Comparison of ENCODE assay signal across 31 cellular contexts in the genomic region with DNA sequence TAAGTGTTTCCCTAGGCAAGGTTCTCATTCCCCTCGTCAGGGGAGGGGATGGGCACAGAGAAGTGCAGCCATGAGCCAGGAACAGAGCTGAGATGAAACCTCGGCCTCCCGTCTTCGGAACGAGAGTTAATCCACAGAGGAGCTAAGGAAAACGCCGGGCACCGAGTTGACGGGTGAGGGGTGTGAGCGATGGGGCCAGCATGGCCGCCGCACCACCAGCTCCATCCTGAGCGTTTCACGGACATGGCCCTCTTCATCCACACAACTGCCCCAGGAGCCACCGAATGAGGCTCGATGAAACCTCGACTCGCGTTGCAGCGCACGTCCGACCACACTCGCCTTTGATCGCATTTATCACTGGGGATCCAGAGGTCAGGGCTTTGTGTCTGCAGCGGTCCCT. TPM values are rescaled to one million over a fixed set of nuclear protein-coding genes. Genes with fewer than 3 reads are reported as not detected.
"Had no signal": no experiment of that assay in that cellular context is flagged by ENCODE, and none has a peak within 500 bp of the region (broad histone marks: within the 10 kb centered on the region; RNA-seq: fewer than 3 reads in every experiment).

No MANE protein-coding gene starts in this region.

- ATAC-seq: effector memory CD8-positive, alpha-beta T cell; esophagus mucosa; gastrocnemius medialis; heart right ventricle; left cardiac atrium; left lung; left ventricle myocardium superior; lower lobe of right lung; mucosa of descending colon had no signal

- H3K4me1 ChIP-seq: left lung, lower lobe of right lung had no signal

- H3K4me3 Mint-ChIP-seq: effector memory CD8-positive, alpha-beta T cell; endodermal cell; mesothelial cell of epicardium had no signal

- H3K27me3 ChIP-seq: gastrocnemius medialis, heart right ventricle had no signal

- DNase-seq: dermis blood vessel endothelial cell; dorsolateral prefrontal cortex; effector CD4-positive, alpha-beta T cell; effector memory CD8-positive, alpha-beta T cell; endodermal cell; erythroblast; esophagus squamous epithelium; foreskin fibroblast; foreskin melanocyte; gastrocnemius medialis; glutamatergic neuron; head of caudate nucleus; heart right ventricle; hippocampal formation; left cardiac atrium; left lung; left ventricle myocardium superior; lower lobe of right lung; mesenchymal stem cell; mucosa of descending colon had no signal

- H3K4me3 ChIP-seq: coronary artery, dorsolateral prefrontal cortex, esophagus squamous epithelium, gastrocnemius medialis, heart right ventricle, left lung, lower lobe of right lung, mucosa of descending colon had no signal

- H3K27ac Mint-ChIP-seq: effector memory CD8-positive, alpha-beta T cell; endodermal cell; mesothelial cell of epicardium had no signal

- H3K36me3 Mint-ChIP-seq: mesothelial cell of epicardium had no signal

- H3K9me3 ChIP-seq: esophagus squamous epithelium, gastrocnemius medialis, heart right ventricle, left lung, lower lobe of right lung, mucosa of descending colon had no signal

- H3K27ac ChIP-seq: coronary artery, dorsolateral prefrontal cortex, epithelial cell of prostate, esophagus squamous epithelium, gastrocnemius medialis, heart right ventricle, left lung, lower lobe of right lung had no signal

- H3K9me3 Mint-ChIP-seq: effector memory CD8-positive, alpha-beta T cell; endodermal cell; mesothelial cell of epicardium had no signal

RNA-seq across cellular contexts. Expression of a gene that starts 21.5 kb away (rescaled TPM):
- total RNA-seq: cerebellum, dermis blood vessel endothelial cell, endodermal cell, esophagus mucosa, esophagus squamous epithelium, gastrocnemius medialis, glomerular endothelial cell, kidney epithelial cell, left cardiac atrium, left ventricle myocardium superior, lower leg skin, lung microvascular endothelial cell, mesenteric fat pad, mesothelial cell of epicardium had no signal
- polyA plus RNA-seq: keratinocyte had no signal
